ENCODE assay signal across 1 cellular context in the genomic region with DNA sequence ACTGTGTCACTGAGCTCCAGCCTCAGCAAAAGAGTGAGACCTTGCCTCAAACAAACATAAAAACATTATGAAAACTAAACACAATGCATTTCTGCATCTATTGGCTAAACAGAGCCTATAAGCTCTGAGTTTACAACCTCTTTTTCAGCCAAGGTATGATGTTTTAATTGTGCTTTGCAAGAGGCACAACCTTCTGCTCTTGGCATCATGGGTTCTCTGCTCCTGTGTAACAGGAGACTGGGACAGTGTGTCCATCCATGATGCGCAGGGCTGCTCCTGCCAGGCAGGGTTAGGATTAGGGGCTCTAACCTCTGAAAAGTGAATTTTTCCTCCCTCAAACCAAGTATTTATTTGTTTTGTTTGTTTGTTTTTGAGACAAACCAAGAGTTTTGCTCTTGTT.
TF ChIP-seq lines count a peak whose summit lies in the region.

No MANE protein-coding gene starts in this region.

TF ChIP-seq in HepG2, 621 proteins besides CTCF, POLR2A, EP300 and RAD21:
- TF ChIP-seq NR2F1 (CRISPR knock-in tag; IDR thresholded peaks at IDR 0.05) (no peak), ZFY (CRISPR knock-in tag; IDR thresholded peaks at IDR 0.05) (peak; percentile 7; the same call in 1 of the 2 replicates), ZNF766 (CRISPR knock-in tag; IDR thresholded peaks at IDR 0.05; ENCODE audit: borderline replicate concordance) (peak; percentile 58; the same call in 1 of the 2 replicates), ZFP90 (CRISPR knock-in tag; IDR thresholded peaks at IDR 0.05; ENCODE audit: borderline replicate concordance) (0 out of 2 replicates have a peak, but pooled peaks have one; percentile 59)
